In the genomic region with DNA sequence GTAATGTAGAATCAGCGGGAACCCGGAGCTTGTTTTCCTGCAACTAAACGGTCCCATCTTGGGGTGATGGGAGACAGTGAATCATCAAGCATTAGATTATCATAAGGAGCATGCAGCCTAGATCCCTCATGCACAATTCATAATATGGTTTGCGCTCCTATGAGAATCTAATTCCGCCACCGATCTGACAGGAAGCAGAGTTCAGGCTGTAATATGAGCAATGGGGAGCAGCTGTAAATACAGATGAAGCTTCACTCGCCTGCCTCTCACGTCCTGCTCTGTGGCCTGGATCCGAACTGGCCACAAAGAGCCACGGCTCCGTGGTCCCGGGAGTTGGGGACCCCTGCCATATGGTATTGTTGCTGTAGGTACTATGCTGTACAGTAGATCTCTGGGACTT, we compare ENCODE assay signal across 8 cellular contexts. TPM values are rescaled to one million over a fixed set of nuclear protein-coding genes. Genes with fewer than 3 reads are reported as not detected.
A peak's percentile ranks its signal among the peaks of the same experiment; 100 is the strongest.
DNase-seq lines count a peak whose midpoint lies in the region; ATAC-seq and TF ChIP-seq lines count a peak whose summit lies in the region.

No MANE protein-coding gene starts in this region.

- H3K36me3 ChIP-seq in BJ (ENCODE audit: control insufficient read depth, insufficient read depth, low read length) (no peaks in the 10 kb centered on the region), transverse colon (no peaks in the 10 kb centered on the region), endodermal cell (ENCODE audit: control insufficient read depth, insufficient read depth, low read length) (no peaks in the 10 kb centered on the region)

- TF ChIP-seq POLR2A in transverse colon (IDR thresholded peaks at IDR 0.05): no peak

- POLR2A ChIA-PET in BJ (lab: Charles Lee): no interaction called here

- intact Hi-C loops in transverse colon (cut with DNase I; ENCODE audit: low total_unique reads): no loop called here

- H3K9me3 Mint-ChIP-seq in immature natural killer cell (peaks cover 0 to 5% (median 0%) of the 10 kb centered on the region in 6 donors), endodermal cell (peaks cover 17% of the 10 kb centered on the region)

- H3K4me3 Mint-ChIP-seq in immature natural killer cell (peak overlapping the region; percentile 82 to 93 (median 90)), endodermal cell (no peak overlapping the region)

- no peak for TF ChIP-seq CTCF in BJ (IDR thresholded peaks at IDR 0.05; ENCODE audit: insufficient read depth, low read depth, low read length)
- TF ChIP-seq CTCF in transverse colon (IDR thresholded peaks at IDR 0.05): no peak
- TF ChIP-seq CTCF in endodermal cell (conservative IDR thresholded peaks at IDR 0.05): no peak

- H3K36me3 Mint-ChIP-seq in immature natural killer cell (peaks cover 6 to 19% (median 16%) of the 10 kb centered on the region in 3 donors), endodermal cell (ENCODE audit: low read depth) (no peaks in the 10 kb centered on the region)

- H3K27me3 Mint-ChIP-seq in immature natural killer cell (ENCODE audit: low read depth in 3 of 3): peaks cover 0 to 2% (median 0%) of the 10 kb centered on the region in 3 donors
- peaks cover 20% of the 10 kb centered on the region for H3K27me3 Mint-ChIP-seq in endodermal cell (ENCODE audit: insufficient read depth)

- H3K27ac ChIP-seq in transverse colon: peak overlapping the region in 3 of 4 donors; percentile 2 to 3 (median 2)
- H3K27ac ChIP-seq in endodermal cell (ENCODE audit: low read depth, low read length): no peak overlapping the region

- WGBS in transverse colon (ENCODE audit: low coverage in 1 of 2), 2 donors: 34 to 58% methylated on average over 4 to 12 of the region's 12 CpGs
- 93 to 97% methylated on average over 7 to 12 of the region's 12 CpGs for WGBS in endodermal cell (ENCODE audit: insufficient coverage in 1 of 2, insufficient read length in 1 of 2), 2 experiments

- ATAC-seq in GM21528 (IDR thresholded peaks at IDR 0.05; ENCODE audit: low FRiP score, unreplicated experiment): peak; percentile 36
- ATAC-seq in GM18870 (IDR thresholded peaks at IDR 0.05; ENCODE audit: unreplicated experiment): no peak

- H3K9ac ChIP-seq in endodermal cell (ENCODE audit: extremely low read depth, low read length, poor library complexity, severe bottlenecking): no peak overlapping the region

- TF ChIP-seq EP300 in transverse colon (IDR thresholded peaks at IDR 0.05; ENCODE audit: low read depth): no peak

- H3K4me1 Mint-ChIP-seq in immature natural killer cell (peaks cover 54 to 87% of the 10 kb centered on the region in 2 donors), endodermal cell (no peaks in the 10 kb centered on the region)

- no peak for DNase-seq in BJ (ENCODE audit: low read depth)
- peak; percentile 28 for DNase-seq in activated CD4-positive, CD25-positive, alpha-beta regulatory T cell treated with anti-CD3 and anti-CD28 coated beads, Interleukin-2, amount 50 U/mL, for 72 hours
- DNase-seq in immature natural killer cell: peak in 2 of 3 donors; percentile 15 to 29
- DNase-seq in transverse colon: no peak
- DNase-seq in endodermal cell: no peak
- DNase-seq in NCI-H526 (lab: John Stamatoyannopoulos, UW): no peak

- H3K4me1 ChIP-seq in transverse colon: peaks cover 0 to 21% (median 0%) of the 10 kb centered on the region in 4 donors
- H3K4me1 ChIP-seq in endodermal cell (ENCODE audit: control insufficient read depth, insufficient read depth, low read length): no peaks in the 10 kb centered on the region

- H3K27ac Mint-ChIP-seq in immature natural killer cell: peak overlapping the region; percentile 8 to 83 (median 81)
- H3K27ac Mint-ChIP-seq in endodermal cell: no peak overlapping the region

- H3K27me3 ChIP-seq in BJ (ENCODE audit: control insufficient read depth, insufficient read depth, low read length) (no peaks in the 10 kb centered on the region), transverse colon (no peaks in the 10 kb centered on the region), endodermal cell (ENCODE audit: control insufficient read depth, insufficient read depth, low read length, poor library complexity, severe bottlenecking) (peaks cover 7% of the 10 kb centered on the region)

- CTCF ChIA-PET in BJ (lab: Yijun Ruan, JAX): no interaction called here

- H3K9me3 ChIP-seq in transverse colon (no peaks in the 10 kb centered on the region), endodermal cell (ENCODE audit: control insufficient read depth, low read length) (no peaks in the 10 kb centered on the region)

- H3K4me3 ChIP-seq in BJ (ENCODE audit: low read depth, low read length) (peak overlapping the region; percentile 24), transverse colon (peak overlapping the region in 3 of 4 donors; percentile 5 to 38 (median 13)), endodermal cell (ENCODE audit: low read length) (no peak overlapping the region)

- in situ Hi-C loops in transverse colon (cut with MboI; ENCODE audit: low pct_ligation_motif_present in 1 of 4, low pct_unique_long_range_greater_than_20kb in 1 of 4, low sequenced_read_pairs in 3 of 4): no loop called here

RNA-seq across cellular contexts. Expression of a gene that starts 1.6 kb away (rescaled TPM):
- polyA plus RNA-seq in BJ (2011; rRNA removed): 2.2 and 5.4 TPM in 2 replicates
- polyA minus RNA-seq in BJ (2011; rRNA and poly(A)+ RNA removed): 1.7 and 2.2 TPM in 2 replicates
- 10 to 100 TPM in 2 of 3 donors, 1 to 10 TPM in 1; 3.0 to 15.9 (median 14.3) TPM for polyA plus RNA-seq in immature natural killer cell
- 1 to 10 TPM in 2 of 4 donors, not detected in 2; 5.9 to 9.7 TPM for total RNA-seq in transverse colon
- total RNA-seq in endodermal cell: not detected
- 0.71 TPM for polyA plus RNA-seq in endodermal cell (2013, experiment 1 of 2)
- 0.95 TPM for polyA plus RNA-seq in endodermal cell (2013, experiment 2 of 2)

RNA-seq across cellular contexts. Expression of a gene that starts 31.0 kb away (rescaled TPM):
- 0.28 and 1.1 TPM in 2 replicates for polyA plus RNA-seq in BJ (2011; rRNA removed)
- polyA minus RNA-seq in BJ (2011; rRNA and poly(A)+ RNA removed): 0.33 and 0.93 TPM in 2 replicates
- 1 to 10 TPM in 2 of 3 donors, under 1 TPM in 1; 0.59 to 6.0 (median 4.6) TPM for polyA plus RNA-seq in immature natural killer cell
- total RNA-seq in transverse colon: 1 to 10 TPM in 3 of 4 donors, not detected in 1; 1.8 to 5.5 (median 3.3) TPM
- total RNA-seq in endodermal cell: not detected
- 0.85 TPM for polyA plus RNA-seq in endodermal cell (2013, experiment 1 of 2)
- polyA plus RNA-seq in endodermal cell (2013, experiment 2 of 2): 1.2 TPM

Comparison
In these comparisons a context has a peak if more than half of its experiments do, and no peak if none do; other contexts are left out.
1. DNase-seq: peak in activated CD4-positive, CD25-positive, alpha-beta regulatory T cell treated with anti-CD3 and anti-CD28 coated beads, Interleukin-2, amount 50 U/mL, for 72 hours (single experiment) and immature natural killer cell (2 of 3); none in BJ (single experiment), transverse colon (single experiment), endodermal cell (single experiment) and NCI-H526 (0 of 2).